9 cellular contexts compared by ENCODE assay signal in the genomic region with DNA sequence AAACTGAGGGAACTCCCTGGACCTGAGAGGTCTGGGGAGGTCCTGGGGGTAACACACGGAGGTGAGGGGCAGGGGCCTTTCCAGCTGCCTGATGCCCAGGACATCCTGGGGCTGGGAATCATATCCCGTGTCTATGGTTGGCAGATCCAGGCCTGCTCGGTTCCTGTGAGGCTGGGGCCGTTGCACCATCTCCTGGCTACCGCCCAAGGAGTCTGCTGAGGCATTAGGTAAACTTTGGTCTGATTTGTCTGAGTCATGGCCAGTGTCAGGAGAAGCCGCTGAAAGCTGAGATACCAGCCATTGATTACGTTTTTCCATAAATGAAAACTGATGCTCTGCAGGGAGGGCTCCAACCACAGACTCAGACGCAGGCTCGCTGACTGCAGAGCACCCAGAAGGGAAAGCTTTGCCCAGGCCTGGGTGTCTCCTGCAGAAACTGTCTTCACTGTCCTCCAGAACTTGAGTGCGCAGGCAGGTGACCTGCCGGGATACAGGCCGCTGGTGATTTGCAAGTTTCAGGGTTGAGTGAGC. TPM values are rescaled to one million over a fixed set of nuclear protein-coding genes. Genes with fewer than 3 reads are reported as not detected.
DNase-seq lines count a peak whose midpoint lies in the region; ATAC-seq and TF ChIP-seq lines count a peak whose summit lies in the region.
"Had no signal": no experiment of that assay in that cellular context is flagged by ENCODE, and none has a peak within 500 bp of the region (broad histone marks: within the 10 kb centered on the region; RNA-seq: fewer than 3 reads in every experiment).

No MANE protein-coding gene starts in this region.

- no peak for TF ChIP-seq CTCF in C4-2B (conservative IDR thresholded peaks at IDR 0.05)
- no peak for TF ChIP-seq CTCF in epithelial cell of esophagus (IDR thresholded peaks at IDR 0.05; ENCODE audit: insufficient read depth, low read depth, low read length, missing control alignments)
- TF ChIP-seq CTCF in omental fat pad (IDR thresholded peaks at IDR 0.05): no peak

- DNase-seq in NCI-H446 treated with DMSO at 0.1 percent for 48 hours (lab: John Stamatoyannopoulos, UW): peak; percentile 75
- DNase-seq in epithelial cell of esophagus (ENCODE audit: low read depth): peak; percentile 100
- DNase-seq in omental fat pad (ENCODE audit: low spot score): peak; percentile 95
- DNase-seq in activated CD4-positive, alpha-beta T cell treated with anti-CD3 and anti-CD28 coated beads for 1 hour: no peak
- DNase-seq: naive B cell had no signal

- ATAC-seq in omental fat pad (ENCODE audit: low FRiP score) (peak; percentile 65), GM21528 (IDR thresholded peaks at IDR 0.05; ENCODE audit: low FRiP score, unreplicated experiment) (no peak), GM21381 (IDR thresholded peaks at IDR 0.05; ENCODE audit: unreplicated experiment) (no peak), HG02870 (IDR thresholded peaks at IDR 0.05; ENCODE audit: unreplicated experiment) (no peak)

- peak overlapping the region; percentile 75 for H3K27ac ChIP-seq in C4-2B

- H3K4me3 ChIP-seq in epithelial cell of esophagus (ENCODE audit: low read length): peak overlapping the region; percentile 35

RNA-seq across cellular contexts. Expression of a gene that starts 14.2 kb away (rescaled TPM):
- 10 to 100 TPM; 29.3 to 52.2 (median 42.2) TPM for total RNA-seq in omental fat pad
